In genomic region chr7:18018296-18019205, GRCh38 we compare ENCODE assay signal across 23 cellular contexts. TPM values are rescaled to one million over a fixed set of nuclear protein-coding genes. Genes with fewer than 3 reads are reported as not detected.
DNase-seq lines count a peak whose midpoint lies in the region; ATAC-seq and TF ChIP-seq lines count a peak whose summit lies in the region.
"Had no signal": no experiment of that assay in that cellular context is flagged by ENCODE, and none has a peak within 500 bp of the region (broad histone marks: within the 10 kb centered on the region; RNA-seq: fewer than 3 reads in every experiment).

No MANE protein-coding gene starts in this region.

- H2AFZ ChIP-seq in GM23248: peak overlapping the region; percentile 62

- H3K9me3 ChIP-seq in GM23248 (ENCODE audit: low read depth) (no peaks in the 10 kb centered on the region), RWPE2 (ENCODE audit: severe bottlenecking) (no peaks in the 10 kb centered on the region)
- H3K9me3 ChIP-seq: uterus had no signal

- no peak for ATAC-seq in RWPE2 (ENCODE audit: low read depth)
- peak; percentile 46 for ATAC-seq in omental fat pad (ENCODE audit: low FRiP score)
- no peak for ATAC-seq in HG03565 (IDR thresholded peaks at IDR 0.05; ENCODE audit: unreplicated experiment)
- ATAC-seq: naive thymus-derived CD4-positive, alpha-beta T cell; stimulated activated memory B cell treated with anti-CD40 and anti-IgM and Interleukin-4, amounts not matched to agents 10 μg/mL and 1 μg/mL and 100 μg/mL, for 72 hours had no signal

- H4K20me1 ChIP-seq in GM23248 (ENCODE audit: insufficient read depth): no peaks in the 10 kb centered on the region

- WGBS in GM23248 (ENCODE audit: low coverage in 1 of 2, low lambda C conversion rate in 2 of 2, missing lambda C conversion rate in 2 of 2), 2 experiments: 37 to 38% methylated on average over 5 of the region's 5 CpGs

- H3K4me3 ChIP-seq in GM23248 (no peak overlapping the region), RWPE2 (ENCODE audit: severe bottlenecking) (no peak overlapping the region)
- H3K4me3 ChIP-seq: coronary artery, uterus had no signal

- H3K79me2 ChIP-seq in GM23248 (ENCODE audit: insufficient read depth): no peaks in the 10 kb centered on the region

- in situ Hi-C loops in GM23248 (cut with MboI): no loop called here

- H3K9ac ChIP-seq in GM23248: peak overlapping the region; percentile 48

- H3K27me3 ChIP-seq in GM23248 (replicated peaks; ENCODE audit: insufficient read depth) (no peaks in the 10 kb centered on the region), RWPE2 (ENCODE audit: insufficient read depth, poor library complexity, severe bottlenecking) (peaks cover 3% of the 10 kb centered on the region)
- H3K27me3 ChIP-seq: uterus had no signal

- H3K4me2 ChIP-seq in GM23248 (ENCODE audit: unreplicated experiment): peak overlapping the region; percentile 60

- H3K36me3 ChIP-seq in GM23248 (ENCODE audit: low read depth): no peaks in the 10 kb centered on the region
- H3K36me3 ChIP-seq in RWPE2 (ENCODE audit: low read depth): no peaks in the 10 kb centered on the region
- H3K36me3 ChIP-seq: uterus had no signal

- H3K9me2 ChIP-seq in GM23248 (ENCODE audit: insufficient read depth): no peaks in the 10 kb centered on the region

- DNase-seq in GM23248 (peak; percentile 15), RWPE2 (ENCODE audit: low spot score) (no peak), epithelial cell of prostate (ENCODE audit: low read depth, low spot score) (no peak), omental fat pad (ENCODE audit: low spot score) (no peak), HPDE6-E6E7 (ENCODE audit: extremely low spot score) (no peak)
- DNase-seq in activated T-cell treated with anti-CD3 and anti-CD28 coated beads, Interleukin-2, amount 50 U/mL, for 1 hour: no peak
- DNase-seq: activated CD4-positive, CD25-positive, alpha-beta regulatory T cell treated with anti-CD3 and anti-CD28 coated beads, Interleukin-2, amount 50 U/mL, for 72 hours; activated gamma-delta T cell treated with Interleukin-2 at 50 U/mL for 16 hours; endodermal cell; naive thymus-derived CD4-positive, alpha-beta T cell; NCI-H1105; NCI-H2029; NCI-H748 treated with DMSO at 0.1 percent for 48 hours; occipital lobe; SHP77 treated with DMSO at 0.1 percent for 48 hours; T-helper 1 cell; uterus had no signal

- peak overlapping the region; percentile 71 for H3K27ac ChIP-seq in GM23248
- H3K27ac ChIP-seq in RWPE2 (ENCODE audit: poor library complexity, severe bottlenecking): peak overlapping the region; percentile 76
- peak overlapping the region; percentile 64 for H3K27ac ChIP-seq in epithelial cell of prostate

- H3K4me1 ChIP-seq in GM23248 (ENCODE audit: insufficient read depth) (peaks cover 36% of the 10 kb centered on the region), RWPE2 (ENCODE audit: insufficient read depth, poor library complexity, severe bottlenecking) (peaks cover 15% of the 10 kb centered on the region)
- H3K4me1 ChIP-seq: uterus had no signal

- TF ChIP-seq CTCF in RWPE2 (IDR thresholded peaks at IDR 0.05; ENCODE audit: poor library complexity, severe bottlenecking): no peak
- TF ChIP-seq CTCF in omental fat pad (IDR thresholded peaks at IDR 0.05): no peak

- H3F3A ChIP-seq in GM23248 (ENCODE audit: insufficient read depth): peaks cover 22% of the 10 kb centered on the region

RNA-seq across cellular contexts. Expression of gene PRPS1L1, which starts 9.1 kb away (rescaled TPM):
- not detected in 2 replicates for total RNA-seq in GM23248 (2014; rRNA removed; shearing (Covaris generic))
- not detected in 2 replicates for polyA plus RNA-seq in GM23248 (2016; fragmentation: Nextera tagmentation; extraction: Ambion mirVana)
- not detected for total RNA-seq in omental fat pad
- total RNA-seq: endodermal cell; M059J; naive thymus-derived CD4-positive, alpha-beta T cell; occipital lobe; temporal lobe; uterus had no signal
- polyA plus RNA-seq: IgD-negative memory B cell; naive thymus-derived CD4-positive, alpha-beta T cell had no signal
